ENCODE assay signal across 10 cellular contexts in genomic region chr16:10609410-10609774, GRCh38. TPM values are rescaled to one million over a fixed set of nuclear protein-coding genes. Genes with fewer than 3 reads are reported as not detected.
DNase-seq lines count a peak whose midpoint lies in the region; ATAC-seq, FAIRE-seq and TF ChIP-seq lines count a peak whose summit lies in the region.
"Had no signal": no experiment of that assay in that cellular context is flagged by ENCODE, and none has a peak within 500 bp of the region (broad histone marks: within the 10 kb centered on the region; RNA-seq: fewer than 3 reads in every experiment).

No MANE protein-coding gene starts in this region.

- H3K4me1 Mint-ChIP-seq in HFFc6 (ENCODE audit: low read depth) = peaks cover 16% of the 10 kb centered on the region

- H3K79me2 ChIP-seq in keratinocyte (ENCODE audit: control insufficient read depth, insufficient read depth, low read length) = no peaks in the 10 kb centered on the region

- H3K27me3 Mint-ChIP-seq in HFFc6 (ENCODE audit: insufficient read depth) = peaks cover 5% of the 10 kb centered on the region

- no peak overlapping the region for H3K27ac ChIP-seq in keratinocyte (ENCODE audit: control insufficient read depth, insufficient read depth, low read length)
- peak overlapping the region; percentile 4 to 65 (median 43) for H3K27ac ChIP-seq in transverse colon
- H3K27ac ChIP-seq in breast epithelium = peak overlapping the region in 1 of 2 donors; percentile 32

- H2AFZ ChIP-seq in keratinocyte (ENCODE audit: control insufficient read depth, low read length) = peak overlapping the region; percentile 38

- no peaks in the 10 kb centered on the region for H4K20me1 ChIP-seq in keratinocyte (ENCODE audit: control insufficient read depth, extremely low read depth, insufficient read depth, low read length)

- FAIRE-seq in bronchial epithelial cell (lab: Jason Lieb, UNC) (no peak), keratinocyte (lab: Jason Lieb, UNC) (peak; percentile 62)
- FAIRE-seq: K562 had no signal

- peaks cover 7% of the 10 kb centered on the region for H3K4me1 ChIP-seq in keratinocyte (ENCODE audit: control insufficient read depth, extremely low read depth, insufficient read depth, low read length)
- H3K4me1 ChIP-seq in transverse colon = peaks cover 0 to 19% (median 3%) of the 10 kb centered on the region in 4 donors
- H3K4me1 ChIP-seq in breast epithelium = no peaks in the 10 kb centered on the region

- dilution Hi-C loops in keratinocyte (cut with MboI; ENCODE audit: extremely low pct_ligation_motif_present, low sequenced_read_pairs) = no loop called here

- peak overlapping the region; percentile 67 for H3K27ac Mint-ChIP-seq in HFFc6
- H3K27ac Mint-ChIP-seq: effector memory CD8-positive, alpha-beta T cell; stimulated activated naive B cell treated with anti-CD40 and anti-IgM and Interleukin-4, amounts not matched to agents 10 μg/mL and 1 μg/mL and 100 μg/mL, for 72 hours had no signal

- H3K27me3 ChIP-seq in bronchial epithelial cell (ENCODE audit: control insufficient read depth, insufficient read depth, low read length) = no peaks in the 10 kb centered on the region
- no peaks in the 10 kb centered on the region for H3K27me3 ChIP-seq in keratinocyte (ENCODE audit: control insufficient read depth, extremely low read depth, insufficient read depth, low read length)
- no peaks in the 10 kb centered on the region for H3K27me3 ChIP-seq in transverse colon
- no peaks in the 10 kb centered on the region for H3K27me3 ChIP-seq in H7 (ENCODE audit: control insufficient read depth, insufficient read depth, low read length)
- no peaks in the 10 kb centered on the region for H3K27me3 ChIP-seq in breast epithelium

- no peaks in the 10 kb centered on the region for H3K9me3 Mint-ChIP-seq in HFFc6
- H3K9me3 Mint-ChIP-seq: effector memory CD8-positive, alpha-beta T cell; stimulated activated naive B cell treated with anti-CD40 and anti-IgM and Interleukin-4, amounts not matched to agents 10 μg/mL and 1 μg/mL and 100 μg/mL, for 72 hours had no signal

- H3K4me3 ChIP-seq in bronchial epithelial cell (ENCODE audit: low read depth, low read length) (no peak overlapping the region), keratinocyte (ENCODE audit: control insufficient read depth in 2 of 3, extremely low read depth in 1 of 3, insufficient read depth in 2 of 3, low read depth in 1 of 3, low read length in 3 of 3) (no peak overlapping the region), transverse colon (no peak overlapping the region), H7 (ENCODE audit: insufficient read depth, low read depth, low read length) (no peak overlapping the region), breast epithelium (no peak overlapping the region)
- H3K4me3 ChIP-seq: K562 had no signal

- H3K4me2 ChIP-seq in keratinocyte (ENCODE audit: control insufficient read depth, extremely low read depth, insufficient read depth, low read depth, low read length) = no peak overlapping the region

- H3K9ac ChIP-seq in keratinocyte (ENCODE audit: control insufficient read depth, extremely low read depth, insufficient read depth, low read length) = no peak overlapping the region

- no peak for TF ChIP-seq CTCF in HFFc6 (IDR thresholded peaks at IDR 0.05)
- TF ChIP-seq CTCF in bronchial epithelial cell (IDR thresholded peaks at IDR 0.05; ENCODE audit: insufficient read depth, low read length, severe bottlenecking) = no peak
- no peak for TF ChIP-seq CTCF in keratinocyte (optimal IDR thresholded peaks at IDR 0.05 in 1 of 3, IDR thresholded peaks at IDR 0.05 in 1 of 3, conservative IDR thresholded peaks at IDR 0.05 in 1 of 3; ENCODE audit: extremely low read depth in 1 of 3, insufficient read depth in 2 of 3, low read length in 3 of 3)
- no peak for TF ChIP-seq CTCF in transverse colon (IDR thresholded peaks at IDR 0.05)
- no peak for TF ChIP-seq CTCF in breast epithelium (IDR thresholded peaks at IDR 0.05)

- TF ChIP-seq EP300 in transverse colon (IDR thresholded peaks at IDR 0.05; ENCODE audit: low read depth) = no peak

- no peak for TF ChIP-seq POLR2A in transverse colon (IDR thresholded peaks at IDR 0.05)
- TF ChIP-seq POLR2A in breast epithelium (IDR thresholded peaks at IDR 0.05) = no peak

- no peaks in the 10 kb centered on the region for H3K36me3 Mint-ChIP-seq in HFFc6 (ENCODE audit: low read depth)
- H3K36me3 Mint-ChIP-seq: stimulated activated naive B cell treated with anti-CD40 and anti-IgM and Interleukin-4, amounts not matched to agents 10 μg/mL and 1 μg/mL and 100 μg/mL, for 72 hours had no signal

- peak; percentile 78 for DNase-seq in HFFc6
- peak; percentile 61 for DNase-seq in bronchial epithelial cell (ENCODE audit: low read depth)
- DNase-seq in keratinocyte (ENCODE audit: low read depth, low spot score) = no peak
- DNase-seq in transverse colon = no peak
- DNase-seq in H7 = no peak
- no peak for DNase-seq in breast epithelium (ENCODE audit: low spot score in 2 of 2)
- DNase-seq: effector memory CD8-positive, alpha-beta T cell; stimulated activated naive B cell treated with anti-CD40 and anti-IgM and Interleukin-4, amounts not matched to agents 10 μg/mL and 1 μg/mL and 100 μg/mL, for 72 hours had no signal

- no peak for ATAC-seq in HG03378 (IDR thresholded peaks at IDR 0.05; ENCODE audit: unreplicated experiment)
- ATAC-seq: effector memory CD8-positive, alpha-beta T cell; stimulated activated naive B cell treated with anti-CD40 and anti-IgM and Interleukin-4, amounts not matched to agents 10 μg/mL and 1 μg/mL and 100 μg/mL, for 72 hours had no signal

- in situ Hi-C loops in transverse colon (cut with MboI; ENCODE audit: low pct_ligation_motif_present in 1 of 4, low pct_unique_long_range_greater_than_20kb in 1 of 4, low sequenced_read_pairs in 3 of 4) = no loop called here

- H3K9me3 ChIP-seq in keratinocyte (ENCODE audit: control insufficient read depth, low read depth, low read length) (no peaks in the 10 kb centered on the region), transverse colon (no peaks in the 10 kb centered on the region), breast epithelium (no peaks in the 10 kb centered on the region)

- 67 to 89% methylated on average over 3 to 7 of the region's 7 CpGs for WGBS in transverse colon (ENCODE audit: low coverage in 1 of 2), 2 donors

- no peaks in the 10 kb centered on the region for H3K36me3 ChIP-seq in bronchial epithelial cell (ENCODE audit: control insufficient read depth, insufficient read depth, low read length)
- no peaks in the 10 kb centered on the region for H3K36me3 ChIP-seq in keratinocyte (ENCODE audit: control insufficient read depth in 2 of 2, extremely low read depth in 1 of 2, insufficient read depth in 2 of 2, low read length in 2 of 2)
- H3K36me3 ChIP-seq in transverse colon = no peaks in the 10 kb centered on the region
- H3K36me3 ChIP-seq in H7 (replicated peaks; ENCODE audit: control insufficient read depth, insufficient read depth, low read length) = no peaks in the 10 kb centered on the region
- no peaks in the 10 kb centered on the region for H3K36me3 ChIP-seq in breast epithelium

- intact Hi-C loops in transverse colon (cut with DNase I; ENCODE audit: low total_unique reads) = no loop called here
- intact Hi-C loops in breast epithelium (cut with DNase I; ENCODE audit: low total_unique reads) = loop anchor here (5.0 kb wide), 1 partner anchor 612 kb away; no protein-coding TSS in a partner anchor

- H3K4me3 Mint-ChIP-seq in HFFc6 = peak overlapping the region; percentile 39; the same call in 1 of the 2 replicates
- H3K4me3 Mint-ChIP-seq: effector memory CD8-positive, alpha-beta T cell; stimulated activated naive B cell treated with anti-CD40 and anti-IgM and Interleukin-4, amounts not matched to agents 10 μg/mL and 1 μg/mL and 100 μg/mL, for 72 hours had no signal

- H3K9me1 ChIP-seq in keratinocyte (ENCODE audit: control insufficient read depth, extremely low read depth, insufficient read depth, low read length) = no peaks in the 10 kb centered on the region

RNA-seq across cellular contexts. Expression of gene EMP2, which starts 29.0 kb away (rescaled TPM):
- total RNA-seq in HFFc6 (2021; fragmentation: NEBNext Ultra II Directional; extraction: Animal tissue kit (Norgen Biotek cat#: 25700)) = 10 to 100 TPM; 14.3 to 35.7 (median 29.7) TPM
- total RNA-seq in bronchial epithelial cell (15.5 and 24.6 TPM in 2 replicates), transverse colon (10 to 100 TPM; 22.1 to 51.0 (median 40.2) TPM), breast epithelium (10 to 100 TPM; 46.9 to 69.2 (median 66.0) TPM)
- polyA plus RNA-seq in keratinocyte = 14.7 to 19.6 TPM (median 19.1 TPM) in 3 replicates
- polyA plus RNA-seq in keratinocyte (2011; ENCODE audit: low read depth) = 7.7 TPM
- polyA plus RNA-seq in keratinocyte (2011; cell fraction: cytosol; rRNA removed) = 5.5 and 9.0 TPM in 2 replicates
- polyA plus RNA-seq in keratinocyte (2011; cell fraction: nucleus; rRNA removed) = 9.6 and 10.0 TPM in 2 replicates
- 19.2 and 19.8 TPM in 2 replicates for polyA plus RNA-seq in keratinocyte (2012; ENCODE audit: low replicate concordance)
- 33.1 to 37.7 TPM (median 37.6 TPM) in 3 replicates for polyA minus RNA-seq in keratinocyte
- polyA minus RNA-seq in keratinocyte (2011; cell fraction: cytosol; rRNA and poly(A)+ RNA removed) = 5.4 TPM
- polyA minus RNA-seq in keratinocyte (2011; cell fraction: nucleus; rRNA and poly(A)+ RNA removed) = 5.2 and 6.7 TPM in 2 replicates
- total RNA-seq in H7 (2014; rRNA removed; shearing (Covaris generic)) = 7.1 and 8.1 TPM in 2 replicates

Comparison
In these comparisons a context has a peak if more than half of its experiments do, and no peak if none do; other contexts are left out.
1. DNase-seq: peak in HFFc6 (single experiment) and bronchial epithelial cell (single experiment); none in keratinocyte (single experiment), transverse colon (single experiment), H7 (single experiment) and breast epithelium (0 of 2).